Comparison of ENCODE assay signal across 1 cellular context in the genomic region with DNA sequence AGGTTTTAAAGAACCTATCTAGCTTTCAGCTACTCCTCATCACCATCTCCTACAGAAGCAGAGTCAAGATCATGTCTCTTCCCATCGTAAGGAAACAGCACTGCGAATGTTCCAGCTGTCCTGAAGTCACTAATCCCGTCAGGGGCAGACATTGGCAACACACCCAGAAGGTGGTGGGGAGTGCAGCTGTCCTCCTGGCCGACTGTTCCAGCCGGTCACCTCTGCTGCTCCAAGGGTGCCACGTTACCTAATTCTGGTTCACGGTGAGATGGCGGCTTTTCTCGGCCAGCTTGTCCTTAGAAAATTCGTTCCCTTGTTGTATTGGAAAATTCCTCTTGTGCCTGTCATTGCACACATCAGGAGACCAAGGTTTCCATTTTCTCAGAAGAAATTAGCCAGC.
TF ChIP-seq lines count a peak whose summit lies in the region.

No MANE protein-coding gene starts in this region.

TF ChIP-seq in A549, 52 proteins besides CTCF, POLR2A, EP300 and RAD21:
- TF ChIP-seq, protein P1, sequence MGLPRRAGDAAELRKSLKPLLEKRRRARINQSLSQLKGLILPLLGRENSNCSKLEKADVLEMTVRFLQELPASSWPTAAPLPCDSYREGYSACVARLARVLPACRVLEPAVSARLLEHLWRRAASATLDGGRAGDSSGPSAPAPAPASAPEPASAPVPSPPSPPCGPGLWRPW (IDR thresholded peaks at IDR 0.05), result no peak
- TF ChIP-seq BHLHE40 (IDR thresholded peaks at IDR 0.05; ENCODE audit: low read depth, low read length) (no peak), POLR2AphosphoS2 (conservative IDR thresholded peaks at IDR 0.05; ENCODE audit: low read length) (no peak), ZNF302 (CRISPR knock-in tag; IDR thresholded peaks at IDR 0.05) (no peak), HDAC2 (IDR thresholded peaks at IDR 0.05) (no peak), ZSCAN20 (CRISPR knock-in tag; IDR thresholded peaks at IDR 0.05) (no peak), RARB (CRISPR knock-in tag; IDR thresholded peaks at IDR 0.05) (no peak), HEYL (CRISPR knock-in tag; IDR thresholded peaks at IDR 0.05) (no peak), MYC (IDR thresholded peaks at IDR 0.05; ENCODE audit: borderline replicate concordance, low read length) (no peak), RCOR1 (IDR thresholded peaks at IDR 0.05; ENCODE audit: low read depth, low read length) (no peak), EHF (CRISPR knock-in tag; IDR thresholded peaks at IDR 0.05) (no peak), CHD2 (IDR thresholded peaks at IDR 0.05; ENCODE audit: low read length, partially characterized antibody) (no peak)
- TF ChIP-seq, protein P2, sequence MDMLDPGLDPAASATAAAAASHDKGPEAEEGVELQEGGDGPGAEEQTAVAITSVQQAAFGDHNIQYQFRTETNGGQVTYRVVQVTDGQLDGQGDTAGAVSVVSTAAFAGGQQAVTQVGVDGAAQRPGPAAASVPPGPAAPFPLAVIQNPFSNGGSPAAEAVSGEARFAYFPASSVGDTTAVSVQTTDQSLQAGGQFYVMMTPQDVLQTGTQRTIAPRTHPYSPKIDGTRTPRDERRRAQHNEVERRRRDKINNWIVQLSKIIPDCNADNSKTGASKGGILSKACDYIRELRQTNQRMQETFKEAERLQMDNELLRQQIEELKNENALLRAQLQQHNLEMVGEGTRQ (IDR thresholded peaks at IDR 0.05), result no peak
